In the genomic region with DNA sequence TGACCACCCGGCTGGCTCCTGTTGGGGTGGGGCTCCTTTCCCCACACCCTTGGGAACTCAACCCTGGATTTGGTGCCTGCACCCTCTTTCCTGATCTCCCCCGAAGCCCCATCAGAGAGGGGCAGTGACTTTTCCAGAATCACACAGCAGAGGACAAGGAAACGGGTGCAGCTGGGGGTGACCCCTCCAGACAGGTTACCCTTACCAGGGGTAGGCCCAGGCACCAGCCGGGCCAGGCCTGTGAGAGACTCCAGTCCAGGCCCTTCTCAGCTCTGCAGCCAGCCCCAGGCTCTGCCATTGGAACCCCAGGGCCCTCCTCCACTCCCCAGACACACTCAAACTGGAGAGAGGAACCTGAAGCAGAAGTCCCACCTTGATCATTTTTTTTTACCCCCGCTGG, we compare ENCODE assay signal across 8 cellular contexts. TPM values are rescaled to one million over a fixed set of nuclear protein-coding genes. Genes with fewer than 3 reads are reported as not detected.
DNase-seq lines count a peak whose midpoint lies in the region; ATAC-seq and TF ChIP-seq lines count a peak whose summit lies in the region.
"Had no signal": no experiment of that assay in that cellular context is flagged by ENCODE, and none has a peak within 500 bp of the region (broad histone marks: within the 10 kb centered on the region; RNA-seq: fewer than 3 reads in every experiment).

No MANE protein-coding gene starts in this region.

- ATAC-seq in GM19023 (IDR thresholded peaks at IDR 0.05; ENCODE audit: unreplicated experiment) (peak; percentile 23), HG03469 (IDR thresholded peaks at IDR 0.05; ENCODE audit: unreplicated experiment) (no peak), GM19351 (IDR thresholded peaks at IDR 0.05; ENCODE audit: unreplicated experiment) (no peak)
- peak in 1 of 2 donors; percentile 11 for ATAC-seq in stimulated activated naive B cell treated with anti-CD40 and anti-IgM and Interleukin-4, amounts not matched to agents 10 μg/mL and 1 μg/mL and 100 μg/mL, for 72 hours (replicated peaks)

- H3K27ac ChIP-seq in dorsolateral prefrontal cortex, result peak overlapping the region in 36 of 59 donors; percentile 6 to 86 (median 52)

- peak overlapping the region; percentile 25 for H3K4me3 ChIP-seq in Jurkat, Clone E6-1 (ENCODE audit: low read length)
- no peak overlapping the region for H3K4me3 ChIP-seq in dorsolateral prefrontal cortex

- peaks cover 7 to 10% of the 10 kb centered on the region in 2 donors for H3K36me3 Mint-ChIP-seq in stimulated activated naive B cell treated with anti-CD40 and anti-IgM and Interleukin-4, amounts not matched to agents 10 μg/mL and 1 μg/mL and 100 μg/mL, for 72 hours

- H3K27ac Mint-ChIP-seq in stimulated activated naive B cell treated with anti-CD40 and anti-IgM and Interleukin-4, amounts not matched to agents 10 μg/mL and 1 μg/mL and 100 μg/mL, for 72 hours, result peak overlapping the region; percentile 94

- intact Hi-C loops in dorsolateral prefrontal cortex (cut with DNase I), result no loop called here

- TF ChIP-seq CTCF in dorsolateral prefrontal cortex (IDR thresholded peaks at IDR 0.05 in 54 of 56, conservative IDR thresholded peaks at IDR 0.05 in 2 of 56; ENCODE audit: low read depth in 1 of 56, partially characterized antibody in 56 of 56), result no peak

- no peak for DNase-seq in Jurkat, Clone E6-1 (ENCODE audit: low read depth, low spot score)
- DNase-seq in dorsolateral prefrontal cortex (no peak), KG1 (lab: John Stamatoyannopoulos, UW) (no peak)
- no peak for DNase-seq in stimulated activated naive B cell treated with anti-CD40 and anti-IgM and Interleukin-4, amounts not matched to agents 10 μg/mL and 1 μg/mL and 100 μg/mL, for 72 hours
- DNase-seq: mesenchymal stem cell had no signal

- peaks cover 32 to 45% of the 10 kb centered on the region in 2 donors for H3K4me1 Mint-ChIP-seq in stimulated activated naive B cell treated with anti-CD40 and anti-IgM and Interleukin-4, amounts not matched to agents 10 μg/mL and 1 μg/mL and 100 μg/mL, for 72 hours

- H3K9me3 Mint-ChIP-seq in stimulated activated naive B cell treated with anti-CD40 and anti-IgM and Interleukin-4, amounts not matched to agents 10 μg/mL and 1 μg/mL and 100 μg/mL, for 72 hours, result no peaks in the 10 kb centered on the region

- H3K27me3 ChIP-seq in dorsolateral prefrontal cortex, result no peaks in the 10 kb centered on the region

- H3K27me3 Mint-ChIP-seq in stimulated activated naive B cell treated with anti-CD40 and anti-IgM and Interleukin-4, amounts not matched to agents 10 μg/mL and 1 μg/mL and 100 μg/mL, for 72 hours, result no peaks in the 10 kb centered on the region

- peak overlapping the region in 1 of 2 donors; percentile 52 for H3K4me3 Mint-ChIP-seq in stimulated activated naive B cell treated with anti-CD40 and anti-IgM and Interleukin-4, amounts not matched to agents 10 μg/mL and 1 μg/mL and 100 μg/mL, for 72 hours

RNA-seq across cellular contexts. Expression of a gene that starts 19.0 kb away (rescaled TPM):
- not detected for polyA plus RNA-seq in Jurkat, Clone E6-1 (2012; ENCODE audit: insufficient read depth, insufficient read length)
- 100 to 1,000 TPM in 1 of 120 experiments, 10 to 100 TPM in 118, 1 to 10 TPM in 1; 8.8 to 113 (median 34.2) TPM for total RNA-seq in dorsolateral prefrontal cortex

RNA-seq across cellular contexts. Expression of a gene that starts 19.9 kb away (rescaled TPM):
- polyA plus RNA-seq in Jurkat, Clone E6-1 (2012; ENCODE audit: insufficient read depth, insufficient read length), result 14.6 TPM
- 100 to 1,000 TPM in 48 of 120 experiments, 10 to 100 TPM in 72; 63.8 to 213 (median 95.1) TPM for total RNA-seq in dorsolateral prefrontal cortex

RNA-seq across cellular contexts. Expression of a gene that starts 20.1 kb away (rescaled TPM):
- 28.5 TPM for polyA plus RNA-seq in Jurkat, Clone E6-1 (2012; ENCODE audit: insufficient read depth, insufficient read length)
- total RNA-seq in dorsolateral prefrontal cortex, result 10 to 100 TPM; 22.3 to 55.0 (median 36.5) TPM

RNA-seq across cellular contexts. Expression of a gene that starts 45.6 kb away (rescaled TPM):
- polyA plus RNA-seq in Jurkat, Clone E6-1 (2012; ENCODE audit: insufficient read depth, insufficient read length), result 10.5 TPM
- total RNA-seq in dorsolateral prefrontal cortex, result 10 to 100 TPM in 23 of 120 experiments, 1 to 10 TPM in 97; 3.6 to 13.2 (median 8.4) TPM

RNA-seq across cellular contexts. Expression of a gene that starts 45.7 kb away (rescaled TPM):
- polyA plus RNA-seq in Jurkat, Clone E6-1 (2012; ENCODE audit: insufficient read depth, insufficient read length), result 118 TPM
- total RNA-seq in dorsolateral prefrontal cortex, result 10 to 100 TPM; 23.7 to 70.4 (median 41.1) TPM
